13 cellular contexts compared by ENCODE assay signal in genomic region chr5:16889203-16889971, GRCh38. TPM values are rescaled to one million over a fixed set of nuclear protein-coding genes. Genes with fewer than 3 reads are reported as not detected.
DNase-seq lines count a peak whose midpoint lies in the region; ATAC-seq, FAIRE-seq and TF ChIP-seq lines count a peak whose summit lies in the region.
"Had no signal": no experiment of that assay in that cellular context is flagged by ENCODE, and none has a peak within 500 bp of the region (broad histone marks: within the 10 kb centered on the region; RNA-seq: fewer than 3 reads in every experiment).

No MANE protein-coding gene starts in this region.

- peak overlapping the region; percentile 25 for H3K4ac ChIP-seq in IMR-90 (ENCODE audit: low read depth, low read length)
- H3K4ac ChIP-seq in mesenchymal stem cell (ENCODE audit: low read depth in 1 of 2, low read length in 2 of 2), result no peak overlapping the region

- WGBS in IMR-90 (ENCODE audit: extremely low coverage in 2 of 2, insufficient read length in 1 of 2), 2 experiments, result no CpG with 5 or more reads among the region's 8 CpGs
- 88% methylated on average over 5 of the region's 8 CpGs for WGBS in mesenchymal stem cell

- BruUV-seq in IMR-90 (replicated peaks; lab: Mats Ljungman, UMichigan), result no TSS peak

- H3K36me3 ChIP-seq in IMR-90 (ENCODE audit: control insufficient read depth, insufficient read depth, low read length) (no peaks in the 10 kb centered on the region), astrocyte (ENCODE audit: insufficient read depth, low read length) (no peaks in the 10 kb centered on the region), mesenchymal stem cell (ENCODE audit: control insufficient read depth in 1 of 2, insufficient read depth in 2 of 2, low read depth in 1 of 2, low read length in 2 of 2) (no peaks in the 10 kb centered on the region)

- no peaks in the 10 kb centered on the region for H3K27me3 Mint-ChIP-seq in astrocyte (ENCODE audit: low read depth, unreplicated experiment)
- peaks cover 3% of the 10 kb centered on the region for H3K27me3 Mint-ChIP-seq in activated naive CD8-positive, alpha-beta T cell treated with anti-CD3 and anti-CD28 coated beads, Interleukin-2, amount 50 U/mL, for 24 hours

- H2BK20ac ChIP-seq in IMR-90 (ENCODE audit: low read depth, low read length), result no peak overlapping the region; the same call in 1 of the 2 replicates

- H3K4me2 ChIP-seq in IMR-90 (ENCODE audit: low read depth, low read length) (peak overlapping the region; percentile 32), astrocyte (ENCODE audit: low read length) (peak overlapping the region; percentile 58), mesenchymal stem cell (ENCODE audit: low read length, poor library complexity, severe bottlenecking) (no peak overlapping the region)

- H3K79me2 ChIP-seq in astrocyte (ENCODE audit: insufficient read depth, low read length), result peaks cover 98% of the 10 kb centered on the region

- TF ChIP-seq RAD21 in IMR-90 (IDR thresholded peaks at IDR 0.05; ENCODE audit: low read length), result 0 out of 2 replicates have a peak, but pooled peaks have one; percentile 5

- CTCF ChIA-PET in IMR-90 (lab: Yijun Ruan, JAX), result interaction anchor here (0.6 to 0.9 kb wide), 3 partner anchors 77 to 301 kb away, joined by 3 to 4 read pairs (median 3); no protein-coding TSS in a partner anchor

- no peak overlapping the region for H3K4me3 Mint-ChIP-seq in astrocyte (ENCODE audit: unreplicated experiment)
- H3K4me3 Mint-ChIP-seq in activated naive CD8-positive, alpha-beta T cell treated with anti-CD3 and anti-CD28 coated beads, Interleukin-2, amount 50 U/mL, for 24 hours, result no peak overlapping the region
- H3K4me3 Mint-ChIP-seq: CD8-positive, alpha-beta memory T cell had no signal

- peak overlapping the region in 1 of 2 experiments; percentile 53 for H2BK12ac ChIP-seq in mesenchymal stem cell (ENCODE audit: low read length in 2 of 2)

- no peak overlapping the region for H3K23ac ChIP-seq in IMR-90 (ENCODE audit: low read depth, low read length)
- H3K23ac ChIP-seq in mesenchymal stem cell (ENCODE audit: low read length in 2 of 2), result no peak overlapping the region

- H4K8ac ChIP-seq in IMR-90 (ENCODE audit: low read depth in 2 of 2, low read length in 2 of 2) (no peak overlapping the region; a peak in 1 of 4 replicates), mesenchymal stem cell (ENCODE audit: low read length) (no peak overlapping the region)

- H3K79me1 ChIP-seq in IMR-90 (ENCODE audit: low read depth in 1 of 2, low read length in 2 of 2), result peaks cover 0 to 80% of the 10 kb centered on the region in 2 experiments; a peak in 2 of 4 replicates
- H3K79me1 ChIP-seq in mesenchymal stem cell (replicated peaks; ENCODE audit: low read length, poor library complexity, severe bottlenecking), result peaks cover 12% of the 10 kb centered on the region

- no peaks in the 10 kb centered on the region for H3K27me3 ChIP-seq in IMR-90 (ENCODE audit: control insufficient read depth, insufficient read depth, low read length)
- no peaks in the 10 kb centered on the region for H3K27me3 ChIP-seq in astrocyte (ENCODE audit: insufficient read depth, low read length)
- H3K27me3 ChIP-seq in mesenchymal stem cell (ENCODE audit: control insufficient read depth in 1 of 2, insufficient read depth in 1 of 2, low read length in 2 of 2), result no peaks in the 10 kb centered on the region

- H4K91ac ChIP-seq in IMR-90 (ENCODE audit: insufficient read depth, low read depth, low read length) (no peak overlapping the region), mesenchymal stem cell (ENCODE audit: low read length) (no peak overlapping the region)

- H3K4me1 Mint-ChIP-seq in astrocyte (ENCODE audit: low read depth, unreplicated experiment), result peaks cover 45% of the 10 kb centered on the region
- no peaks in the 10 kb centered on the region for H3K4me1 Mint-ChIP-seq in activated naive CD8-positive, alpha-beta T cell treated with anti-CD3 and anti-CD28 coated beads, Interleukin-2, amount 50 U/mL, for 24 hours
- H3K4me1 Mint-ChIP-seq: CD8-positive, alpha-beta memory T cell had no signal

- peak overlapping the region; percentile 7; the same call in 1 of the 2 replicates for H2AK5ac ChIP-seq in IMR-90 (ENCODE audit: low read depth, low read length)
- H2AK5ac ChIP-seq in mesenchymal stem cell (ENCODE audit: low read length, severe bottlenecking), result no peak overlapping the region

- H4K20me1 ChIP-seq in IMR-90 (ENCODE audit: insufficient read depth, low read length) (peaks cover 98% of the 10 kb centered on the region), astrocyte (ENCODE audit: insufficient read depth, low read length) (peaks cover 95% of the 10 kb centered on the region)

- TF ChIP-seq CTCF in AG10803 (conservative IDR thresholded peaks at IDR 0.05; ENCODE audit: low read length), result 0 out of 2 replicates have a peak, but pooled peaks have one; percentile 14
- no peak for TF ChIP-seq CTCF in IMR-90 (conservative IDR thresholded peaks at IDR 0.05; ENCODE audit: low read depth, low read length)
- TF ChIP-seq CTCF in astrocyte (IDR thresholded peaks at IDR 0.05; ENCODE audit: insufficient read depth, low read depth, low read length), result no peak

- no peak overlapping the region for H3K27ac Mint-ChIP-seq in astrocyte (ENCODE audit: unreplicated experiment)
- H3K27ac Mint-ChIP-seq in activated naive CD8-positive, alpha-beta T cell treated with anti-CD3 and anti-CD28 coated beads, Interleukin-2, amount 50 U/mL, for 24 hours, result no peak overlapping the region
- H3K27ac Mint-ChIP-seq: CD8-positive, alpha-beta memory T cell had no signal

- H3K4me1 ChIP-seq in IMR-90 (ENCODE audit: control insufficient read depth, insufficient read depth, low read length), result peaks cover 41% of the 10 kb centered on the region
- peaks cover 26% of the 10 kb centered on the region for H3K4me1 ChIP-seq in astrocyte (ENCODE audit: insufficient read depth, low read length)
- H3K4me1 ChIP-seq in mesenchymal stem cell (ENCODE audit: control insufficient read depth, insufficient read depth, low read depth, low read length), result peaks cover 16% of the 10 kb centered on the region

- no peak overlapping the region for H2AK9ac ChIP-seq in IMR-90 (replicated peaks; ENCODE audit: low read depth, low read length, poor library complexity)

- H3K9me3 Mint-ChIP-seq in astrocyte (ENCODE audit: unreplicated experiment), result peaks cover 2% of the 10 kb centered on the region
- no peaks in the 10 kb centered on the region for H3K9me3 Mint-ChIP-seq in activated naive CD8-positive, alpha-beta T cell treated with anti-CD3 and anti-CD28 coated beads, Interleukin-2, amount 50 U/mL, for 24 hours

- peak; percentile 52 for ATAC-seq in IMR-90 (ENCODE audit: low read depth)
- ATAC-seq in activated naive CD8-positive, alpha-beta T cell treated with anti-CD3 and anti-CD28 coated beads, Interleukin-2, amount 50 U/mL, for 24 hours, result no peak
- no peak for ATAC-seq in GM21360 (IDR thresholded peaks at IDR 0.05; ENCODE audit: unreplicated experiment)
- no peak for ATAC-seq in GM21515 (IDR thresholded peaks at IDR 0.05; ENCODE audit: unreplicated experiment)
- ATAC-seq: left lobe of liver; stimulated activated naive CD8-positive, alpha-beta T cell treated with anti-CD3 and anti-CD28 coated beads, Interleukin-15, Interleukin-2, amounts not matched to agents 100 U/mL and 50 U/mL, for 24 hours had no signal

- H3K27ac ChIP-seq in IMR-90 (ENCODE audit: insufficient read depth, low read length) (peak overlapping the region; percentile 68; the same call in 1 of the 2 replicates), astrocyte (ENCODE audit: low read depth, low read length) (peak overlapping the region; percentile 32), mesenchymal stem cell (ENCODE audit: low read length, poor library complexity, severe bottlenecking) (peak overlapping the region; percentile 66)

- no peak overlapping the region for H3K56ac ChIP-seq in IMR-90 (ENCODE audit: extremely low read depth, insufficient read depth, low read length)

- no peak for FAIRE-seq in astrocyte (lab: Jason Lieb, UNC)

- H3K9me1 ChIP-seq in IMR-90 (ENCODE audit: insufficient read depth, low read length), result peaks cover 42% of the 10 kb centered on the region

- no peak overlapping the region for H4K5ac ChIP-seq in IMR-90 (ENCODE audit: low read depth, low read length)

- no peak overlapping the region for H2BK15ac ChIP-seq in IMR-90 (ENCODE audit: low read depth, low read length)
- H2BK15ac ChIP-seq in mesenchymal stem cell (ENCODE audit: low read depth, poor library complexity, severe bottlenecking), result no peak overlapping the region

- POLR2A ChIA-PET in IMR-90 (lab: Charles Lee; ENCODE audit: unreplicated experiment), result no interaction called here

- peaks cover 4% of the 10 kb centered on the region for H3K36me3 Mint-ChIP-seq in astrocyte (ENCODE audit: low read depth, unreplicated experiment)
- H3K36me3 Mint-ChIP-seq in activated naive CD8-positive, alpha-beta T cell treated with anti-CD3 and anti-CD28 coated beads, Interleukin-2, amount 50 U/mL, for 24 hours (ENCODE audit: low read depth), result no peaks in the 10 kb centered on the region
- H3K36me3 Mint-ChIP-seq: CD8-positive, alpha-beta memory T cell had no signal

- peak overlapping the region; percentile 63 for H2BK5ac ChIP-seq in IMR-90 (ENCODE audit: low read depth, low read length, poor library complexity, severe bottlenecking)
- no peak overlapping the region for H2BK5ac ChIP-seq in mesenchymal stem cell (ENCODE audit: low read depth, low read length, poor library complexity, severe bottlenecking)

- H3K14ac ChIP-seq in IMR-90 (replicated peaks; ENCODE audit: low read depth, low read length) (0 out of 2 replicates have a peak overlapping the region, but pooled peaks have one; percentile 14), mesenchymal stem cell (ENCODE audit: low read length in 2 of 2) (no peak overlapping the region)

- dilution Hi-C loops in IMR-90 (cut with HindIII; ENCODE audit: low sequenced_read_pairs, unreplicated experiment), result no loop called here

- peak; percentile 68 for DNase-seq in AG10803 (ENCODE audit: low read depth)
- DNase-seq in IMR-90, result peak; percentile 88
- DNase-seq in astrocyte (ENCODE audit: low read depth), result peak; percentile 70
- DNase-seq in mesenchymal stem cell, result peak; percentile 81
- DNase-seq in activated naive CD8-positive, alpha-beta T cell treated with anti-CD3 and anti-CD28 coated beads, Interleukin-2, amount 50 U/mL, for 24 hours, result no peak
- no peak for DNase-seq in NCI-H1694 treated with DMSO at 0.1 percent for 48 hours (lab: John Stamatoyannopoulos, UW)
- DNase-seq: activated CD8-positive, alpha-beta memory T cell treated with anti-CD3 and anti-CD28 coated beads, Interleukin-2, amount 50 U/mL, for 48 hours; CD8-positive, alpha-beta memory T cell; stimulated activated naive CD8-positive, alpha-beta T cell treated with anti-CD3 and anti-CD28 coated beads, Interleukin-15, Interleukin-2, amounts not matched to agents 100 U/mL and 50 U/mL, for 24 hours had no signal

- in situ Hi-C loops in IMR-90 (cut with MboI; ENCODE audit: low sequenced_read_pairs), result no loop called here

- H3K4me3 ChIP-seq in AG10803 (ENCODE audit: low read length) (no peak overlapping the region), IMR-90 (ENCODE audit: insufficient read depth, low read depth, low read length) (no peak overlapping the region), astrocyte (ENCODE audit: insufficient read depth, low read depth, low read length) (no peak overlapping the region), mesenchymal stem cell (ENCODE audit: insufficient read depth in 1 of 2, low read depth in 1 of 2, low read length in 2 of 2) (no peak overlapping the region)
- H3K4me3 ChIP-seq: coronary artery had no signal

- H2BK120ac ChIP-seq in IMR-90 (ENCODE audit: low read depth, low read length) (no peak overlapping the region), mesenchymal stem cell (ENCODE audit: low read depth, low read length) (no peak overlapping the region)

- no peaks in the 10 kb centered on the region for H3K9me3 ChIP-seq in IMR-90 (ENCODE audit: control insufficient read depth, insufficient read depth, low read length)
- no peaks in the 10 kb centered on the region for H3K9me3 ChIP-seq in astrocyte (ENCODE audit: insufficient read depth, low read depth, low read length)
- no peaks in the 10 kb centered on the region for H3K9me3 ChIP-seq in mesenchymal stem cell (ENCODE audit: control insufficient read depth, low read length)

- H3K9ac ChIP-seq in IMR-90 (ENCODE audit: low read depth, low read length), result no peak overlapping the region
- H3K9ac ChIP-seq in astrocyte (ENCODE audit: low read length), result peak overlapping the region; percentile 38
- H3K9ac ChIP-seq in mesenchymal stem cell (ENCODE audit: low read length), result no peak overlapping the region

- no peak overlapping the region for H2AFZ ChIP-seq in IMR-90 (replicated peaks; ENCODE audit: low read length, poor library complexity)
- no peak overlapping the region for H2AFZ ChIP-seq in astrocyte (ENCODE audit: low read depth, low read length)
- no peak overlapping the region for H2AFZ ChIP-seq in mesenchymal stem cell (ENCODE audit: low read depth, low read length)

- H3K18ac ChIP-seq in IMR-90 (ENCODE audit: low read depth, low read length) (no peak overlapping the region; the same call in 1 of the 2 replicates), mesenchymal stem cell (ENCODE audit: low read depth in 1 of 2, low read length in 2 of 2) (peak overlapping the region in 1 of 2 experiments; percentile 55)

- intact Hi-C loops in IMR-90 (cut with micrococcal nuclease), result no loop called here

- no peak for TF ChIP-seq POLR2A in IMR-90 (IDR thresholded peaks at IDR 0.05; ENCODE audit: low read depth, low read length)

RNA-seq across cellular contexts. Expression of gene MYO10, which starts 46.7 kb away (rescaled TPM):
- total RNA-seq in IMR-90 (2012; rRNA removed) (93.0 and 115 TPM in 2 replicates), astrocyte (65.7 and 80.2 TPM in 2 replicates)
- 39.9 and 41.9 TPM in 2 replicates for polyA plus RNA-seq in IMR-90 (2012; rRNA removed)
- 30.6 and 53.6 TPM in 2 replicates for polyA plus RNA-seq in IMR-90 (2012; cell fraction: cytosol; rRNA removed)
- polyA plus RNA-seq in IMR-90 (2012; cell fraction: nucleus; rRNA removed; ENCODE audit: low replicate concordance), result 35.4 and 54.4 TPM in 2 replicates
- 73.4 TPM for polyA plus RNA-seq in mesenchymal stem cell (2013, experiment 1 of 2)
- polyA plus RNA-seq in mesenchymal stem cell (2013, experiment 2 of 2), result 68.5 TPM
- polyA plus RNA-seq: CD8-positive, alpha-beta memory T cell had no signal

Comparison
In these comparisons a context has a peak if more than half of its experiments do, and no peak if none do; other contexts are left out.
1. DNase-seq: peak in AG10803 (single experiment), IMR-90 (single experiment), astrocyte (single experiment) and mesenchymal stem cell (single experiment); none in activated naive CD8-positive, alpha-beta T cell treated with anti-CD3 and anti-CD28 coated beads, Interleukin-2, amount 50 U/mL, for 24 hours (single experiment) and NCI-H1694 treated with DMSO at 0.1 percent for 48 hours (single experiment).
2. Peak in every context shown above with its lines, with median percentiles within 50 percentile points of each other: H3K27ac ChIP-seq.